Comparison of ENCODE assay signal across 8 cellular contexts in the genomic region with DNA sequence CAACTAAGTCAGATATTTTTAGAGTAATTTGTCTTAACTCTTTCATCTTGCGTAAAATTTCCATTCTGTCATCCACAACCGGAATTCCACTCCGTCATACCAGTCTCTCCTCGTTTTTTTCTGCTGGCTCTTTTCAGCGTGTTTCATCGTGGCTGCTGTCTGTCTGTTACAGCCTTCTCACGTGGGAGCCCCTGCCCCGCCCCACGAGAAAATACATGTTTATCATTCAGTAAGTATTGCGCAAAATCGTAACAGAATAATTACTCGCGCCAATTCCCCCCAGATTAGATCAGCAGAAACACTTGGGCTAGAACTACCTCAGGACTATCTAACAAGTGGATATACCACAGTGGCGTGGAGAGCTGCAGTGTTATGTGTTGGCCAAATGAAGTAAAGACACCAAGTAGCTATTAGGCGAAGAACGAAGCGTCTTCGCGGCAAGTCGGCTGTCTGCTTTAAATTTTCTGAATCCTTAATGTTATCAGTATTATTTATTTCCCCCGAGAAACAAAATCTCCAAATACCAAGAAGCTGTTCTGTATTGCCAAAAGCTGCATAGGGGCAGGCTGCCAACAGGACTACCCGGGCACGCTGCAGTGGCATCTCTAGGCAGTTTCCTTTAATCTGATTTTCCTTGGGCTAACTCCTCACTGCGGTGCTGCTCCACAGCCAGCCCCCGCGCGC. TPM values are rescaled to one million over a fixed set of nuclear protein-coding genes. Genes with fewer than 3 reads are reported as not detected.
DNase-seq lines count a peak whose midpoint lies in the region; ATAC-seq and TF ChIP-seq lines count a peak whose summit lies in the region.

No MANE protein-coding gene starts in this region.

- ATAC-seq in naive thymus-derived CD8-positive, alpha-beta T cell, result peak; percentile 4 to 9

- H3K4me1 ChIP-seq in HEK293 (ENCODE audit: control insufficient read depth, insufficient read depth, low read length), result peaks cover 8% of the 10 kb centered on the region; the same call in 1 of the 2 replicates
- H3K4me1 ChIP-seq in esophagus (ENCODE audit: control insufficient read depth in 2 of 2, insufficient read depth in 2 of 2, low read length in 1 of 2), result peaks cover 0 to 2% of the 10 kb centered on the region in 2 donors
- peaks cover 28% of the 10 kb centered on the region for H3K4me1 ChIP-seq in suprapubic skin

- H3K36me3 Mint-ChIP-seq in naive thymus-derived CD8-positive, alpha-beta T cell, result no peaks in the 10 kb centered on the region

- H3K27ac ChIP-seq in HEK293 (ENCODE audit: extremely low read depth, low read depth, low read length), result peak overlapping the region; percentile 91
- peak overlapping the region; percentile 75 to 86 for H3K27ac ChIP-seq in esophagus (ENCODE audit: low read depth in 2 of 2, low read length in 1 of 2)
- peak overlapping the region; percentile 90 for H3K27ac ChIP-seq in suprapubic skin

- peak; percentile 58 for DNase-seq in GF-D8 (lab: John Stamatoyannopoulos, UW)
- peak; percentile 39 for DNase-seq in NCI-H226
- peak; percentile 25 for DNase-seq in activated T-cell treated with anti-CD3 and anti-CD28 coated beads for 1 hour (ENCODE audit: low read depth)
- peak in 6 of 10 donors; percentile 5 to 67 (median 28) for DNase-seq in naive thymus-derived CD8-positive, alpha-beta T cell
- peak; percentile 87 to 88 for DNase-seq in suprapubic skin (ENCODE audit: low spot score in 2 of 2)
- no peak for DNase-seq in GM19238 (ENCODE audit: insufficient read length, low spot score)

- no peak for TF ChIP-seq EP300 in suprapubic skin (IDR thresholded peaks at IDR 0.05)

- H3K9me3 Mint-ChIP-seq in naive thymus-derived CD8-positive, alpha-beta T cell, result no peaks in the 10 kb centered on the region

- TF ChIP-seq CTCF in HEK293 (tag by site-specific recombination; IDR thresholded peaks at IDR 0.05) (no peak), suprapubic skin (IDR thresholded peaks at IDR 0.05) (no peak)

- H3K27ac Mint-ChIP-seq in naive thymus-derived CD8-positive, alpha-beta T cell, result peak overlapping the region in 9 of 10 donors; percentile 13 to 91 (median 81)

- H3K4me3 ChIP-seq in HEK293 (ENCODE audit: low read depth, low read length) (peak overlapping the region; percentile 52), esophagus (ENCODE audit: low read depth in 1 of 2, low read length in 2 of 2) (peak overlapping the region; percentile 91 to 94), suprapubic skin (peak overlapping the region; percentile 70)

- H3K9me3 ChIP-seq in HEK293 (ENCODE audit: control insufficient read depth, insufficient read depth, low read depth, low read length), result no peaks in the 10 kb centered on the region
- no peaks in the 10 kb centered on the region for H3K9me3 ChIP-seq in esophagus (ENCODE audit: control insufficient read depth in 2 of 2, insufficient read depth in 1 of 2, low read depth in 1 of 2, low read length in 1 of 2)
- H3K9me3 ChIP-seq in suprapubic skin, result no peaks in the 10 kb centered on the region

- H3K27me3 Mint-ChIP-seq in naive thymus-derived CD8-positive, alpha-beta T cell, result no peaks in the 10 kb centered on the region

- H3K27me3 ChIP-seq in esophagus (ENCODE audit: control insufficient read depth in 1 of 2, insufficient read depth in 2 of 2, low read length in 2 of 2) (no peaks in the 10 kb centered on the region), suprapubic skin (no peaks in the 10 kb centered on the region)

- TF ChIP-seq POLR2A in suprapubic skin (IDR thresholded peaks at IDR 0.05), result no peak

- CTCF ChIA-PET in HEK293 (lab: Yijun Ruan, JAX), result interaction anchor here (0.7 to 1.5 kb wide), 8 partner anchors 14 to 201 kb away, joined by 3 to 6 read pairs (median 4); no protein-coding TSS in a partner anchor

- H3K4me3 Mint-ChIP-seq in naive thymus-derived CD8-positive, alpha-beta T cell, result peak overlapping the region; percentile 83 to 97 (median 87)

- H3K36me3 ChIP-seq in HEK293 (ENCODE audit: control insufficient read depth in 2 of 2, insufficient read depth in 1 of 2, low read length in 2 of 2) (no peaks in the 10 kb centered on the region), esophagus (ENCODE audit: control insufficient read depth in 2 of 2, insufficient read depth in 2 of 2, low read length in 1 of 2) (no peaks in the 10 kb centered on the region), suprapubic skin (no peaks in the 10 kb centered on the region)

- POLR2A ChIA-PET in HEK293 (lab: Yijun Ruan, JAX), result interaction anchor here (0.5 to 2.3 kb wide), 37 partner anchors 8 to 587 kb away, joined by 3 to 53 read pairs (median 5); partner anchors contain the start of gene MLLT3
- POLR2A ChIA-PET in naive thymus-derived CD8-positive, alpha-beta T cell (lab: Charles Lee), result interaction anchor here (0.5 to 3.1 kb wide), 13 partner anchors 9 to 1555 kb away, joined by 3 to 43 read pairs (median 5); partner anchors contain the start of gene MLLT3

- peaks cover 14 to 30% (median 23%) of the 10 kb centered on the region in 4 donors for H3K4me1 Mint-ChIP-seq in naive thymus-derived CD8-positive, alpha-beta T cell

- 2 to 3% methylated on average over 27 of the region's 27 CpGs for WGBS in esophagus, 2 donors
- WGBS in suprapubic skin, result 2% methylated on average over 27 of the region's 27 CpGs

TF ChIP-seq in HEK293, 187 proteins besides CTCF, POLR2A, EP300 and RAD21 (continues in another document):
- TF ChIP-seq ZNF660 (tag by site-specific recombination; IDR thresholded peaks at IDR 0.05) (peak; percentile 80), ZBTB21 (tag by site-specific recombination; IDR thresholded peaks at IDR 0.05) (peak; percentile 56), ZNF768 (tag by site-specific recombination; IDR thresholded peaks at IDR 0.05) (no peak), ZBTB48 (tag by site-specific recombination; IDR thresholded peaks at IDR 0.05) (no peak), TCF7L2 (IDR thresholded peaks at IDR 0.05; ENCODE audit: borderline replicate concordance, low read depth, low read length) (no peak), SCRT2 (tag by site-specific recombination; IDR thresholded peaks at IDR 0.05) (peak; percentile 94), GLIS1 (tag by site-specific recombination; IDR thresholded peaks at IDR 0.05) (no peak), ZXDB (tag by site-specific recombination; IDR thresholded peaks at IDR 0.05) (0 out of 2 replicates have a peak, but pooled peaks have one; percentile 31), ZNF174 (tag by site-specific recombination; IDR thresholded peaks at IDR 0.05) (no peak), ZNF391 (tag by site-specific recombination; IDR thresholded peaks at IDR 0.05; ENCODE audit: borderline replicate concordance, low read depth) (no peak), ZNF394 (tag by site-specific recombination; IDR thresholded peaks at IDR 0.05; ENCODE audit: borderline replicate concordance) (peak; percentile 53), ZNF366 (tag by site-specific recombination; conservative IDR thresholded peaks at IDR 0.05) (peak; percentile 42; the same call in 1 of the 2 replicates), ZBTB17 (tag by site-specific recombination; IDR thresholded peaks at IDR 0.05) (peak; percentile 30; the same call in 1 of the 2 replicates)
- TF ChIP-seq, protein P1, sequence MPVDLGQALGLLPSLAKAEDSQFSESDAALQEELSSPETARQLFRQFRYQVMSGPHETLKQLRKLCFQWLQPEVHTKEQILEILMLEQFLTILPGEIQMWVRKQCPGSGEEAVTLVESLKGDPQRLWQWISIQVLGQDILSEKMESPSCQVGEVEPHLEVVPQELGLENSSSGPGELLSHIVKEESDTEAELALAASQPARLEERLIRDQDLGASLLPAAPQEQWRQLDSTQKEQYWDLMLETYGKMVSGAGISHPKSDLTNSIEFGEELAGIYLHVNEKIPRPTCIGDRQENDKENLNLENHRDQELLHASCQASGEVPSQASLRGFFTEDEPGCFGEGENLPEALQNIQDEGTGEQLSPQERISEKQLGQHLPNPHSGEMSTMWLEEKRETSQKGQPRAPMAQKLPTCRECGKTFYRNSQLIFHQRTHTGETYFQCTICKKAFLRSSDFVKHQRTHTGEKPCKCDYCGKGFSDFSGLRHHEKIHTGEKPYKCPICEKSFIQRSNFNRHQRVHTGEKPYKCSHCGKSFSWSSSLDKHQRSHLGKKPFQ (tag by site-specific recombination; IDR thresholded peaks at IDR 0.05), result no peak
- TF ChIP-seq, protein P2, sequence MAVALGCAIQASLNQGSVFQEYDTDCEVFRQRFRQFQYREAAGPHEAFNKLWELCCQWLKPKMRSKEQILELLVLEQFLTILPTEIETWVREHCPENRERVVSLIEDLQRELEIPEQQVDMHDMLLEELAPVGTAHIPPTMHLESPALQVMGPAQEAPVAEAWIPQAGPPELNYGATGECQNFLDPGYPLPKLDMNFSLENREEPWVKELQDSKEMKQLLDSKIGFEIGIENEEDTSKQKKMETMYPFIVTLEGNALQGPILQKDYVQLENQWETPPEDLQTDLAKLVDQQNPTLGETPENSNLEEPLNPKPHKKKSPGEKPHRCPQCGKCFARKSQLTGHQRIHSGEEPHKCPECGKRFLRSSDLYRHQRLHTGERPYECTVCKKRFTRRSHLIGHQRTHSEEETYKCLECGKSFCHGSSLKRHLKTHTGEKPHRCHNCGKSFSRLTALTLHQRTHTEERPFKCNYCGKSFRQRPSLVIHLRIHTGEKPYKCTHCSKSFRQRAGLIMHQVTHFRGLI (tag by site-specific recombination; IDR thresholded peaks at IDR 0.05), result no peak

RNA-seq across cellular contexts. Expression of gene FOCAD, which starts 0.6 kb away (rescaled TPM):
- 1 to 10 TPM; 4.6 to 6.1 TPM for polyA plus RNA-seq in esophagus
- 10 to 100 TPM; 16.0 to 16.1 TPM for total RNA-seq in naive thymus-derived CD8-positive, alpha-beta T cell
- polyA plus RNA-seq in naive thymus-derived CD8-positive, alpha-beta T cell, result 10 to 100 TPM; 12.5 to 15.3 (median 14.9) TPM
- 10 to 100 TPM; 24.0 to 64.5 (median 33.1) TPM for total RNA-seq in suprapubic skin
